1 cellular context compared by ENCODE assay signal in genomic region chr12:111607239-111607638, GRCh38.
TF ChIP-seq lines count a peak whose summit lies in the region.

No MANE protein-coding gene starts in this region.

TF ChIP-seq in HEK293, 187 proteins besides CTCF, POLR2A, EP300 and RAD21 (continued from another document):
- TF ChIP-seq ZNF747 (tag by site-specific recombination; IDR thresholded peaks at IDR 0.05) (no peak), SCRT2 (tag by site-specific recombination; IDR thresholded peaks at IDR 0.05) (0 out of 2 replicates have a peak, but pooled peaks have one; percentile 20), ZNF114 (tag by site-specific recombination; IDR thresholded peaks at IDR 0.05) (no peak), SCRT1 (tag by site-specific recombination; IDR thresholded peaks at IDR 0.05; ENCODE audit: borderline replicate concordance) (no peak), ZNF677 (tag by site-specific recombination; IDR thresholded peaks at IDR 0.05) (no peak), GLI4 (tag by site-specific recombination; IDR thresholded peaks at IDR 0.05) (no peak), ZNF654 (tag by site-specific recombination; IDR thresholded peaks at IDR 0.05; ENCODE audit: low read depth) (no peak), ZSCAN30 (tag by site-specific recombination; IDR thresholded peaks at IDR 0.05) (no peak), ZBTB10 (tag by site-specific recombination; IDR thresholded peaks at IDR 0.05) (no peak)
- TF ChIP-seq, protein P1, sequence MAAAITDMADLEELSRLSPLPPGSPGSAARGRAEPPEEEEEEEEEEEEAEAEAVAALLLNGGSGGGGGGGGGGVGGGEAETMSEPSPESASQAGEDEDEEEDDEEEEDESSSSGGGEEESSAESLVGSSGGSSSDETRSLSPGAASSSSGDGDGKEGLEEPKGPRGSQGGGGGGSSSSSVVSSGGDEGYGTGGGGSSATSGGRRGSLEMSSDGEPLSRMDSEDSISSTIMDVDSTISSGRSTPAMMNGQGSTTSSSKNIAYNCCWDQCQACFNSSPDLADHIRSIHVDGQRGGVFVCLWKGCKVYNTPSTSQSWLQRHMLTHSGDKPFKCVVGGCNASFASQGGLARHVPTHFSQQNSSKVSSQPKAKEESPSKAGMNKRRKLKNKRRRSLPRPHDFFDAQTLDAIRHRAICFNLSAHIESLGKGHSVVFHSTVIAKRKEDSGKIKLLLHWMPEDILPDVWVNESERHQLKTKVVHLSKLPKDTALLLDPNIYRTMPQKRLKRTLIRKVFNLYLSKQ (tag by site-specific recombination; IDR thresholded peaks at IDR 0.05; ENCODE audit: borderline replicate concordance), result no peak
